ENCODE assay signal across 14 cellular contexts in the genomic region with DNA sequence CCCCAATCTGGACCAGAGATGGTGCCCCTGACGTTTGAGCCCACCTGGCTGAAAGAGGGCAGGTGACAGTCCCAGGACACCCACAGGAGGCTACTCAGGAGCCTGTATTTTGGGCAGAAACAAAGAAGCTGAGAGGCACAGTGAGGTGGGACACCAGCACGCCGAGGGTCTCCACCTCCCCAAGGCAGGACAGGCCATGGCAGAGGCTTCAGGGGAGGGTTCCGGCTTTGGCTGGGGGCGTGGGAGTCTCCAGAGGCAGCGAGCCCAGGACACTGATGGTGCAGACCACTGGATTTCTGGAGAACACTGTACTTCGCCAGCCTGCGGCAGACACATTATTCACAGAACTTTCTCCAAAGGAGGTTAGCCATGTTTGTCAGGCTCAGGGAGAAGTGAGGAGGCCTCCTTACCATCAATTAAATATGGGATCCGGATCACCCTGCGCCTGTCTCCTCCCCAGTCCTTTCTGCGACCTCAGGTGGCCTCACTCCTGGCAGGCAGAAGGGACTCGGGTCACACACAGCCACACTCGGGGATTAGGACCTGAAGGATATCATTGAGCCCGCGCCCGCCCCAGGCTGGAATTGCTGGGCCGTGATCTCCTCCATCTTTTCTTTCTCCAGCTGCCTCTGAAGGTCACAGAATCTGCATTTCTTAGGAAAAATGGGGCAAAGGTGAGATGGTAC.
DNase-seq lines count a peak whose midpoint lies in the region; ATAC-seq and TF ChIP-seq lines count a peak whose summit lies in the region.
"Had no signal": no experiment of that assay in that cellular context is flagged by ENCODE, and none has a peak within 500 bp of the region (broad histone marks: within the 10 kb centered on the region; RNA-seq: fewer than 3 reads in every experiment).

No MANE protein-coding gene starts in this region.

- H3K27ac ChIP-seq in heart right ventricle (peak overlapping the region in 5 of 10 donors; percentile 27 to 75 (median 55)), H9 (ENCODE audit: insufficient read length, low read depth, low read length) (no peak overlapping the region), aorta (ENCODE audit: low read depth in 1 of 2, low read length in 2 of 2) (no peak overlapping the region)
- H3K27ac ChIP-seq: A549, HL-60 had no signal

- H2AK5ac ChIP-seq in H9 (ENCODE audit: insufficient read length, low read length) = no peak overlapping the region

- H3K4me3 Mint-ChIP-seq in H9 = no peak overlapping the region
- H3K4me3 Mint-ChIP-seq: CD4-positive, CD25-positive, alpha-beta regulatory T cell had no signal

- no peak overlapping the region for H4K91ac ChIP-seq in H9 (ENCODE audit: insufficient read length, low read depth, low read length)

- no peaks in the 10 kb centered on the region for H3K79me1 ChIP-seq in H9 (ENCODE audit: insufficient read depth, low read depth, low read length, poor library complexity, severe bottlenecking)

- H3K23ac ChIP-seq in H9 (ENCODE audit: insufficient read length, low read depth, low read length) = no peak overlapping the region

- H3K4ac ChIP-seq in H9 (ENCODE audit: low read depth, low read length) = no peak overlapping the region

- no peaks in the 10 kb centered on the region for H3K36me3 Mint-ChIP-seq in H9 (ENCODE audit: insufficient read depth in 1 of 3, low read depth in 3 of 3)
- H3K36me3 Mint-ChIP-seq: CD4-positive, CD25-positive, alpha-beta regulatory T cell had no signal

- no peak for DNase-seq in heart right ventricle
- DNase-seq in cardiac septum (ENCODE audit: low spot score) = no peak
- DNase-seq in H9 = no peak
- DNase-seq in left ventricle myocardium superior = peak; percentile 54
- DNase-seq in aorta = peak; percentile 26 to 61
- no peak for DNase-seq in NCI-H2029 (lab: John Stamatoyannopoulos, UW)
- DNase-seq: BE2C; CD4-positive, CD25-positive, alpha-beta regulatory T cell; DMS53; GF-D8 had no signal

- 83% methylated on average over 17 of the region's 17 CpGs for WGBS in heart right ventricle, 2 donors
- no CpG with 5 or more reads among the region's 17 CpGs for WGBS in H9 (ENCODE audit: extremely low coverage, insufficient read length, low lambda C conversion rate)
- 93 to 98% methylated on average over 17 of the region's 17 CpGs for WGBS in aorta, 2 donors

- no peak overlapping the region for H4K8ac ChIP-seq in H9 (replicated peaks; ENCODE audit: insufficient read length, low read depth, low read length)

- no peak overlapping the region for H2AFZ ChIP-seq in H9 (ENCODE audit: low read length)

- H2BK5ac ChIP-seq in H9 (ENCODE audit: insufficient read length, low read length) = no peak overlapping the region

- H2BK20ac ChIP-seq in H9 (ENCODE audit: low read depth, low read length, poor library complexity, severe bottlenecking) = no peak overlapping the region

- H3K4me3 ChIP-seq in heart right ventricle (no peak overlapping the region), aorta (ENCODE audit: low read length in 2 of 2) (no peak overlapping the region)
- H3K4me3 ChIP-seq: A549 had no signal

- ATAC-seq in heart right ventricle = peak in 7 of 8 donors; percentile 34 to 61 (median 49)
- ATAC-seq in left ventricle myocardium superior = peak; percentile 76
- ATAC-seq in aorta (ENCODE audit: low FRiP score) = no peak
- no peak for ATAC-seq in HG02588 (IDR thresholded peaks at IDR 0.05; ENCODE audit: unreplicated experiment)
- ATAC-seq: A549, HCT116 had no signal

- peaks cover 10 to 15% of the 10 kb centered on the region in 2 experiments; a peak in 3 of 4 replicates for H3K4me1 Mint-ChIP-seq in H9

- H3K14ac ChIP-seq in H9 (ENCODE audit: insufficient read depth, low read length) = 0 out of 2 replicates have a peak overlapping the region, but pooled peaks have one; percentile 40

- H3K79me2 ChIP-seq in H9 (ENCODE audit: insufficient read depth, low read length) = no peaks in the 10 kb centered on the region

- H3K23me2 ChIP-seq in H9 (ENCODE audit: insufficient read length, low read depth, low read length, poor library complexity, severe bottlenecking) = no peaks in the 10 kb centered on the region

- H4K5ac ChIP-seq in H9 (ENCODE audit: insufficient read length, low read depth, low read length) = no peak overlapping the region

- no peak overlapping the region for H2BK15ac ChIP-seq in H9 (ENCODE audit: low read depth, low read length)

- no peak overlapping the region for H3K56ac ChIP-seq in H9 (ENCODE audit: insufficient read length, low read depth, low read length)

- H3K27ac Mint-ChIP-seq in H9 = no peak overlapping the region

- no peak for TF ChIP-seq CTCF in heart right ventricle (IDR thresholded peaks at IDR 0.05)
- TF ChIP-seq CTCF in H9 (conservative IDR thresholded peaks at IDR 0.05) = no peak

- H3T11ph ChIP-seq in H9 (ENCODE audit: low read length) = no peak overlapping the region

- H3K9ac ChIP-seq in H9 (ENCODE audit: extremely low read depth, insufficient read length, low read length) = no peak overlapping the region

- H3K27me3 ChIP-seq in heart right ventricle = no peaks in the 10 kb centered on the region
- H3K27me3 ChIP-seq in H9 (ENCODE audit: insufficient read depth, low read length) = no peaks in the 10 kb centered on the region
- no peaks in the 10 kb centered on the region for H3K27me3 ChIP-seq in aorta (ENCODE audit: control insufficient read depth in 1 of 2, insufficient read depth in 2 of 2, low read length in 1 of 2)
- H3K27me3 ChIP-seq: BE2C had no signal

- H3K4me2 ChIP-seq in H9 (ENCODE audit: insufficient read depth, insufficient read length, low read length) = no peak overlapping the region
- H3K4me2 ChIP-seq: A549 had no signal

- H3K27me3 Mint-ChIP-seq in H9 (ENCODE audit: low read depth) = no peaks in the 10 kb centered on the region; the same call in 1 of the 2 replicates
- H3K27me3 Mint-ChIP-seq: CD4-positive, CD25-positive, alpha-beta regulatory T cell had no signal

- H4K20me1 ChIP-seq in H9 (ENCODE audit: control insufficient read depth, insufficient read depth, insufficient read length) = no peaks in the 10 kb centered on the region

- H3K9me3 Mint-ChIP-seq in H9 = no peaks in the 10 kb centered on the region

- H3K4me1 ChIP-seq in heart right ventricle (peaks cover 0 to 54% (median 30%) of the 10 kb centered on the region in 9 donors), H9 (ENCODE audit: insufficient read depth, low read length) (no peaks in the 10 kb centered on the region), aorta (ENCODE audit: control insufficient read depth in 1 of 2, insufficient read depth in 2 of 2, low read length in 2 of 2) (no peaks in the 10 kb centered on the region)
- H3K4me1 ChIP-seq: A549, BE2C had no signal

- intact Hi-C loops in heart right ventricle (cut with DNase I) = loop anchor here in 2 of 10 donors (5.0 kb wide), 1 partner anchor 39 kb away; no protein-coding TSS in a partner anchor
- intact Hi-C loops in cardiac septum (cut with DNase I) = no loop called here
- intact Hi-C loops in left ventricle myocardium superior (cut with micrococcal nuclease) = no loop called here
- intact Hi-C loops in aorta (cut with DNase I) = no loop called here

- H3K18ac ChIP-seq in H9 (ENCODE audit: insufficient read length, low read depth, low read length) = no peak overlapping the region

- H2BK12ac ChIP-seq in H9 (ENCODE audit: insufficient read length, low read depth, low read length) = no peak overlapping the region

- no peaks in the 10 kb centered on the region for H3K9me3 ChIP-seq in heart right ventricle
- H3K9me3 ChIP-seq in H9 (ENCODE audit: control insufficient read depth, low read depth, low read length) = no peaks in the 10 kb centered on the region
- H3K9me3 ChIP-seq in aorta (ENCODE audit: control insufficient read depth, low read length) = no peaks in the 10 kb centered on the region
- H3K9me3 ChIP-seq: A549, BE2C had no signal

- no peak overlapping the region for H2BK120ac ChIP-seq in H9 (ENCODE audit: low read depth, low read length, poor library complexity, severe bottlenecking)

- H3K36me3 ChIP-seq in heart right ventricle (peaks cover 0 to 5% (median 0%) of the 10 kb centered on the region in 9 donors), aorta (ENCODE audit: control insufficient read depth in 1 of 2, insufficient read depth in 2 of 2, low read length in 1 of 2) (no peaks in the 10 kb centered on the region)
- H3K36me3 ChIP-seq: BE2C had no signal

Comparison
In these comparisons a context has a peak if more than half of its experiments do, and no peak if none do; other contexts are left out.
1. DNase-seq: peak in left ventricle myocardium superior (single experiment) and aorta (2 of 2); none in heart right ventricle (0 of 2), cardiac septum (single experiment), H9 (single experiment) and NCI-H2029 (single experiment).
2. ATAC-seq: peak in heart right ventricle (7 of 8) and left ventricle myocardium superior (single experiment); none in aorta (single experiment) and HG02588 (single experiment).